Comparison of ENCODE assay signal across 24 cellular contexts in the genomic region with DNA sequence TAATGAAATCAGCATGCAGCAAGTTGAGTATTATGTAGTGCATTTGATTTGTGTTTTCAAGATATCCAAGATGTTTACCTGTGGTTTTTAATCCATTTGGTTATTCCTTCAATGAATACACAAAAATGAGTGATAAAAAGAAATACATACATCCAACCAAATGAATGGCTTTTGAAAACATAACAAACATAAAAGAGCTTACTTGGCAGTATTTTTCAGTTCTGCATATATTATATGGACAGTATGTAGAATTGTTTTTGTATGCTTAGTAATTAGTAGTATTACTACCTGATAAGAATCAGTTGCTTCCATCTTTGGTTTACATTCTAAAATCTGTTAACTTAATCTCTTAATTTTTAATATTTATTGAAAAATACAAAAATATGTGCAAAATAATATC.
DNase-seq lines count a peak whose midpoint lies in the region; ATAC-seq, FAIRE-seq and TF ChIP-seq lines count a peak whose summit lies in the region.
"Had no signal": no experiment of that assay in that cellular context is flagged by ENCODE, and none has a peak within 500 bp of the region (broad histone marks: within the 10 kb centered on the region; RNA-seq: fewer than 3 reads in every experiment).

No MANE protein-coding gene starts in this region.

- POLR2A ChIA-PET in HepG2 (lab: Yijun Ruan, JAX) (no interaction called here), IMR-90 (lab: Charles Lee; ENCODE audit: unreplicated experiment) (no interaction called here)

- H2BK20ac ChIP-seq in IMR-90 (ENCODE audit: low read depth, low read length) = no peak overlapping the region

- DNase-seq in HepG2 (ENCODE audit: low spot score) (no peak), right lobe of liver (no peak), IMR-90 (no peak), mucosa of descending colon (no peak)
- DNase-seq: ACHN; BE2C; C1 segment of cervical spinal cord; CD4-positive, alpha-beta memory T cell; CD4-positive, CD25-positive, alpha-beta regulatory T cell; CD8-positive, alpha-beta memory T cell; COR-L47; DMS 273 treated with DMSO at 0.1 percent for 48 hours; DMS153; DMS53; DMS79; DND-41; EL; GDM1 had no signal

- no peaks in the 10 kb centered on the region for H3K36me3 ChIP-seq in HepG2 (replicated peaks in 1 of 2; ENCODE audit: control insufficient read depth in 1 of 2, insufficient read depth in 2 of 2, low read length in 2 of 2)
- no peaks in the 10 kb centered on the region for H3K36me3 ChIP-seq in right lobe of liver
- no peaks in the 10 kb centered on the region for H3K36me3 ChIP-seq in IMR-90 (ENCODE audit: control insufficient read depth, insufficient read depth, low read length)
- H3K36me3 ChIP-seq in mucosa of descending colon (ENCODE audit: low read depth) = no peaks in the 10 kb centered on the region
- H3K36me3 ChIP-seq: BE2C, BLaER1 had no signal

- no peak overlapping the region for H2AFZ ChIP-seq in HepG2 (ENCODE audit: low read length)
- no peak overlapping the region for H2AFZ ChIP-seq in IMR-90 (replicated peaks; ENCODE audit: low read length, poor library complexity)

- BruUV-seq in HepG2 (replicated peaks; lab: Mats Ljungman, UMichigan) (no TSS peak), IMR-90 (replicated peaks; lab: Mats Ljungman, UMichigan) (no TSS peak)

- intact Hi-C loops in HepG2 (cut with micrococcal nuclease; ENCODE audit: unreplicated experiment) = no loop called here
- intact Hi-C loops in right lobe of liver (cut with DNase I) = no loop called here
- intact Hi-C loops in IMR-90 (cut with micrococcal nuclease) = no loop called here
- intact Hi-C loops in mucosa of descending colon (cut with DNase I, micrococcal nuclease) = no loop called here

- no peaks in the 10 kb centered on the region for H4K20me1 ChIP-seq in HepG2 (ENCODE audit: insufficient read depth, low read length)
- H4K20me1 ChIP-seq in IMR-90 (ENCODE audit: insufficient read depth, low read length) = no peaks in the 10 kb centered on the region
- H4K20me1 ChIP-seq: BLaER1 had no signal

- H3K4me2 ChIP-seq in HepG2 (ENCODE audit: low read depth, low read length) = no peak overlapping the region
- H3K4me2 ChIP-seq in IMR-90 (ENCODE audit: low read depth, low read length) = no peak overlapping the region
- H3K4me2 ChIP-seq: BLaER1 had no signal

- CTCF ChIA-PET in HepG2 (lab: Yijun Ruan, JAX; ENCODE audit: low intra/inter-chr PET ratio, low total read pairs) = no interaction called here
- CTCF ChIA-PET in IMR-90 (lab: Yijun Ruan, JAX) = no interaction called here

- H3K27me3 ChIP-seq in HepG2 (ENCODE audit: control insufficient read depth in 1 of 2, insufficient read depth in 2 of 2, low read length in 2 of 2) = no peaks in the 10 kb centered on the region
- H3K27me3 ChIP-seq in right lobe of liver = no peaks in the 10 kb centered on the region
- H3K27me3 ChIP-seq in IMR-90 (ENCODE audit: control insufficient read depth, insufficient read depth, low read length) = no peaks in the 10 kb centered on the region
- H3K27me3 ChIP-seq: BE2C, BLaER1 had no signal

- H2AK9ac ChIP-seq in IMR-90 (replicated peaks; ENCODE audit: low read depth, low read length, poor library complexity) = no peak overlapping the region

- no peaks in the 10 kb centered on the region for H3K9me1 ChIP-seq in IMR-90 (ENCODE audit: insufficient read depth, low read length)

- TF ChIP-seq CTCF in HepG2 (CRISPR knock-in tag; IDR thresholded peaks at IDR 0.05) (no peak), right lobe of liver (IDR thresholded peaks at IDR 0.05) (no peak), IMR-90 (conservative IDR thresholded peaks at IDR 0.05; ENCODE audit: low read depth, low read length) (no peak), mucosa of descending colon (IDR thresholded peaks at IDR 0.05) (no peak)

- TF ChIP-seq EP300 in HepG2 (IDR thresholded peaks at IDR 0.05; ENCODE audit: low read depth in 2 of 2, low read length in 2 of 2) (no peak), HepG2 (CRISPR knock-in tag; IDR thresholded peaks at IDR 0.05; ENCODE audit: borderline replicate concordance) (no peak)

- no peak overlapping the region for H4K5ac ChIP-seq in IMR-90 (ENCODE audit: low read depth, low read length)

- TF ChIP-seq POLR2A in HepG2 (IDR thresholded peaks at IDR 0.05; ENCODE audit: insufficient read depth in 1 of 2, low read depth in 2 of 2, low read length in 2 of 2) = no peak
- no peak for TF ChIP-seq POLR2A in right lobe of liver (IDR thresholded peaks at IDR 0.05)
- TF ChIP-seq POLR2A in IMR-90 (IDR thresholded peaks at IDR 0.05; ENCODE audit: low read depth, low read length) = no peak

- H3K9ac ChIP-seq in HepG2 (ENCODE audit: insufficient read depth, low read depth, low read length) (no peak overlapping the region), IMR-90 (ENCODE audit: low read depth, low read length) (no peak overlapping the region)
- H3K9ac ChIP-seq: BLaER1 had no signal

- H3K4me3 ChIP-seq in HepG2 (replicated peaks in 1 of 3; ENCODE audit: insufficient read depth in 1 of 3, low read depth in 2 of 3, low read length in 3 of 3) (no peak overlapping the region), right lobe of liver (no peak overlapping the region), IMR-90 (ENCODE audit: insufficient read depth, low read depth, low read length) (no peak overlapping the region), mucosa of descending colon (no peak overlapping the region)
- H3K4me3 ChIP-seq: BLaER1, GM12878 had no signal

- no peak overlapping the region for H3K18ac ChIP-seq in IMR-90 (ENCODE audit: low read depth, low read length)

- H4K91ac ChIP-seq in IMR-90 (ENCODE audit: insufficient read depth, low read depth, low read length) = no peak overlapping the region

- no peak for FAIRE-seq in HepG2 (lab: Jason Lieb, UNC)
- FAIRE-seq: GM12878, GM12892, GM19239 had no signal

- no peak overlapping the region for H3K4ac ChIP-seq in IMR-90 (ENCODE audit: low read depth, low read length)

- dilution Hi-C loops in IMR-90 (cut with HindIII; ENCODE audit: low sequenced_read_pairs, unreplicated experiment) = no loop called here

- ATAC-seq in HepG2 = no peak
- ATAC-seq in right lobe of liver = no peak
- ATAC-seq in IMR-90 (ENCODE audit: low read depth) = no peak
- no peak for ATAC-seq in mucosa of descending colon
- no peak for ATAC-seq in GM18498 (IDR thresholded peaks at IDR 0.05; ENCODE audit: unreplicated experiment)
- ATAC-seq: GM12878 had no signal

- no peak overlapping the region for H3K23ac ChIP-seq in IMR-90 (ENCODE audit: low read depth, low read length)

- H2BK5ac ChIP-seq in IMR-90 (ENCODE audit: low read depth, low read length, poor library complexity, severe bottlenecking) = no peak overlapping the region

- H3K27ac ChIP-seq in HepG2 (ENCODE audit: extremely low read length, insufficient read depth, low read length) (no peak overlapping the region), right lobe of liver (no peak overlapping the region), IMR-90 (ENCODE audit: insufficient read depth, low read length) (no peak overlapping the region)
- H3K27ac ChIP-seq: 22Rv1, BLaER1 had no signal

- H3K9me3 ChIP-seq in HepG2 (ENCODE audit: low read length) = peaks cover 9% of the 10 kb centered on the region
- no peaks in the 10 kb centered on the region for H3K9me3 ChIP-seq in right lobe of liver
- H3K9me3 ChIP-seq in IMR-90 (ENCODE audit: control insufficient read depth, insufficient read depth, low read length) = no peaks in the 10 kb centered on the region
- no peaks in the 10 kb centered on the region for H3K9me3 ChIP-seq in mucosa of descending colon
- H3K9me3 ChIP-seq: BE2C, BLaER1 had no signal

- no peak overlapping the region for H3K14ac ChIP-seq in IMR-90 (replicated peaks; ENCODE audit: low read depth, low read length)

- TF ChIP-seq RAD21 in HepG2 (CRISPR knock-in tag; IDR thresholded peaks at IDR 0.05) = no peak
- TF ChIP-seq RAD21 in IMR-90 (IDR thresholded peaks at IDR 0.05; ENCODE audit: low read length) = no peak

- no peaks in the 10 kb centered on the region for H3K4me1 ChIP-seq in HepG2 (ENCODE audit: insufficient read depth, low read length)
- no peaks in the 10 kb centered on the region for H3K4me1 ChIP-seq in right lobe of liver
- no peaks in the 10 kb centered on the region for H3K4me1 ChIP-seq in IMR-90 (ENCODE audit: control insufficient read depth, insufficient read depth, low read length)
- H3K4me1 ChIP-seq in mucosa of descending colon (ENCODE audit: low read depth) = no peaks in the 10 kb centered on the region
- H3K4me1 ChIP-seq: BE2C had no signal

- H2BK15ac ChIP-seq in IMR-90 (ENCODE audit: low read depth, low read length) = no peak overlapping the region

- no peak overlapping the region for H4K8ac ChIP-seq in IMR-90 (ENCODE audit: low read depth in 2 of 2, low read length in 2 of 2)

- H3K79me1 ChIP-seq in IMR-90 (ENCODE audit: low read depth in 1 of 2, low read length in 2 of 2) = no peaks in the 10 kb centered on the region

- no peak overlapping the region for H2AK5ac ChIP-seq in IMR-90 (ENCODE audit: low read depth, low read length)

- H2BK120ac ChIP-seq in IMR-90 (ENCODE audit: low read depth, low read length) = no peak overlapping the region

- H3K56ac ChIP-seq in IMR-90 (ENCODE audit: extremely low read depth, insufficient read depth, low read length) = no peak overlapping the region

- in situ Hi-C loops in HepG2 (cut with HindIII; ENCODE audit: extremely low pct_ligation_motif_present, low pct_unique_long_range_greater_than_20kb) (no loop called here), IMR-90 (cut with MboI; ENCODE audit: low sequenced_read_pairs) (no loop called here)

- H3K79me2 ChIP-seq in HepG2 (ENCODE audit: insufficient read depth, low read length) = no peaks in the 10 kb centered on the region

TF ChIP-seq in HepG2, 621 proteins besides CTCF, POLR2A, EP300 and RAD21 (continues in another document):
- TF ChIP-seq KDM2A (CRISPR knock-in tag; IDR thresholded peaks at IDR 0.05; ENCODE audit: borderline replicate concordance, low read depth) (no peak), MXI1 (IDR thresholded peaks at IDR 0.05; ENCODE audit: borderline replicate concordance, low read depth, low read length) (no peak), RFX5 (IDR thresholded peaks at IDR 0.05; ENCODE audit: low read depth, low read length) (no peak), TSC22D2 (CRISPR knock-in tag; IDR thresholded peaks at IDR 0.05; ENCODE audit: borderline replicate concordance) (no peak), ZNF350 (CRISPR knock-in tag; IDR thresholded peaks at IDR 0.05; ENCODE audit: borderline replicate concordance, low read depth) (no peak), KLF9 (CRISPR knock-in tag; IDR thresholded peaks at IDR 0.05; ENCODE audit: low read depth) (no peak)

TF ChIP-seq in IMR-90, 13 proteins besides CTCF, POLR2A, EP300 and RAD21 (continues in another document):
- TF ChIP-seq, protein P1, sequence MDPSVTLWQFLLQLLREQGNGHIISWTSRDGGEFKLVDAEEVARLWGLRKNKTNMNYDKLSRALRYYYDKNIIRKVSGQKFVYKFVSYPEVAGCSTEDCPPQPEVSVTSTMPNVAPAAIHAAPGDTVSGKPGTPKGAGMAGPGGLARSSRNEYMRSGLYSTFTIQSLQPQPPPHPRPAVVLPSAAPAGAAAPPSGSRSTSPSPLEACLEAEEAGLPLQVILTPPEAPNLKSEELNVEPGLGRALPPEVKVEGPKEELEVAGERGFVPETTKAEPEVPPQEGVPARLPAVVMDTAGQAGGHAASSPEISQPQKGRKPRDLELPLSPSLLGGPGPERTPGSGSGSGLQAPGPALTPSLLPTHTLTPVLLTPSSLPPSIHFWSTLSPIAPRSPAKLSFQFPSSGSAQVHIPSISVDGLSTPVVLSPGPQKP (IDR thresholded peaks at IDR 0.05; ENCODE audit: borderline replicate concordance, low read depth, low read length) = no peak
